ENCODE assay signal across 1 cellular context in the genomic region with DNA sequence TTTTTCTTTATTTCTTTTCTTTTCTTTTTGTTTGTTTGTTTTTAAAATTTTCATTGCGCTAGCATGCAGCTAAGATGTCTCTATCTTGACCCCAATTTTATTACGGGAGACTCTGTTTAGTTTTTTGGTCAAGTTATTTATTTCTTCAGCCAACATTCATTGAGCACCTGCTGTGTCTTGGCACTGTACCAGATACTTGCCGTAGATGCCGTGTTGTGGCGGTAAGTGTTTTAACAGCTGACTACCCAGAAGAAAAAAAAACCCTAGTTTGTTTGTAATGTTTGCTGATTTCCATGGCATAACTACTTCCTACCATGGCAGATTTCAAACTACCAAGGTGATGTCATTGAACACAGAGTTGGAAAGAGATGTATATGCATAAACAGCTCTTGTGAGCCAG.
TF ChIP-seq lines count a peak whose summit lies in the region.

No MANE protein-coding gene starts in this region.

TF ChIP-seq in GM12878, 131 proteins besides CTCF, POLR2A, EP300 and RAD21 (continued from another document):
- TF ChIP-seq RFX5 (IDR thresholded peaks at IDR 0.05; ENCODE audit: low read depth, low read length): no peak
